ENCODE assay signal across 8 cellular contexts in genomic region chr17:47275245-47275984, GRCh38. TPM values are rescaled to one million over a fixed set of nuclear protein-coding genes. Genes with fewer than 3 reads are reported as not detected.
DNase-seq lines count a peak whose midpoint lies in the region; ATAC-seq, FAIRE-seq and TF ChIP-seq lines count a peak whose summit lies in the region.

No MANE protein-coding gene starts in this region.

- H3K27me3 ChIP-seq in HCT116 (ENCODE audit: insufficient read depth, low read length) (no peaks in the 10 kb centered on the region), K562 (ENCODE audit: control insufficient read depth in 2 of 2, insufficient read depth in 2 of 2, low read length in 2 of 2) (no peaks in the 10 kb centered on the region), smooth muscle cell (ENCODE audit: low read depth) (no peaks in the 10 kb centered on the region)

- CTCF ChIA-PET in HCT116 (lab: Charles Lee): interaction anchor here (0.6 kb wide), 1 partner anchor 43 kb away, joined by 3 read pairs; no protein-coding TSS in a partner anchor
- CTCF ChIA-PET in K562 (lab: Yijun Ruan, JAX; ENCODE audit: low intra/inter-chr PET ratio): no interaction called here

- H3K36me3 ChIP-seq in HCT116 (ENCODE audit: control insufficient read depth in 1 of 2, insufficient read depth in 2 of 2, low read length in 2 of 2) (no peaks in the 10 kb centered on the region), K562 (ENCODE audit: control insufficient read depth, insufficient read depth, low read length) (no peaks in the 10 kb centered on the region), smooth muscle cell (ENCODE audit: low read depth) (no peaks in the 10 kb centered on the region)

- DNase-seq in HCT116 (ENCODE audit: low read depth, low spot score) (no peak), K562 (ENCODE audit: extremely low read depth in 1 of 4, low spot score in 3 of 4) (peak; percentile 71 to 86 (median 78)), iPS-NIHi7 (ENCODE audit: extremely low spot score) (peak; percentile 88), smooth muscle cell (lab: John Stamatoyannopoulos, UW; ENCODE audit: unreplicated experiment) (peak; percentile 21), middle frontal gyrus (ENCODE audit: extremely low spot score, low spot score) (no peak), OCI-M2 (lab: John Stamatoyannopoulos, UW; ENCODE audit: unreplicated experiment) (no peak)

- H3K79me2 ChIP-seq in HCT116 (ENCODE audit: insufficient read depth, low read length) (no peaks in the 10 kb centered on the region), K562 (ENCODE audit: control insufficient read depth, insufficient read depth, low read length) (no peaks in the 10 kb centered on the region), smooth muscle cell (ENCODE audit: low read depth) (no peaks in the 10 kb centered on the region)

- RAD21 ChIA-PET in HCT116 (lab: Charles Lee; ENCODE audit: low non-redundant PET in 1 of 2, low total read pairs in 2 of 2, uncharacterized antibody in 2 of 2, unreplicated experiment in 2 of 2): no interaction called here

- peak overlapping the region; percentile 42 for H3K4me2 ChIP-seq in HCT116 (ENCODE audit: low read length)
- peak overlapping the region; percentile 66 for H3K4me2 ChIP-seq in K562 (ENCODE audit: insufficient read depth, low read length)
- peak overlapping the region; percentile 62 for H3K4me2 ChIP-seq in smooth muscle cell

- TF ChIP-seq POLR2A in HCT116 (IDR thresholded peaks at IDR 0.05; ENCODE audit: borderline replicate concordance, extremely low read depth, insufficient read depth, insufficient read length) (no peak), K562 (conservative IDR thresholded peaks at IDR 0.05) (0 out of 2 replicates have a peak, but pooled peaks have one; percentile 44)

- no peak overlapping the region; the same call in 1 of the 2 replicates for H3K27ac ChIP-seq in HCT116 (ENCODE audit: low read depth, low read length)
- peak overlapping the region; percentile 66 for H3K27ac ChIP-seq in K562 (ENCODE audit: extremely low read depth, low read depth, low read length)
- H3K27ac ChIP-seq in smooth muscle cell (ENCODE audit: low read depth): peak overlapping the region; percentile 93

- intact Hi-C loops in HCT116 (cut with micrococcal nuclease) (no loop called here), K562 (cut with micrococcal nuclease) (no loop called here)

- H3K9me1 ChIP-seq in K562 (ENCODE audit: control insufficient read depth, insufficient read depth, low read length): peaks cover 2% of the 10 kb centered on the region

- BruUV-seq in HCT116 (replicated peaks; lab: Mats Ljungman, UMichigan): no TSS peak
- no TSS peak for BruUV-seq in K562 (replicated peaks; lab: Mats Ljungman, UMichigan)

- TF ChIP-seq CTCF in HCT116 (IDR thresholded peaks at IDR 0.05 in 2 of 3, conservative IDR thresholded peaks at IDR 0.05 in 1 of 3; ENCODE audit: borderline replicate concordance in 1 of 3, insufficient read depth in 1 of 3, low read depth in 2 of 3, low read length in 2 of 3): 0 out of 6 replicates have a peak, but pooled peaks of 1 of the 3 experiments have one; percentile 4
- peak in 2 of 3 experiments; percentile 17 to 19; a peak in 1 of 6 replicates for TF ChIP-seq CTCF in K562 (IDR thresholded peaks at IDR 0.05 in 2 of 3, conservative IDR thresholded peaks at IDR 0.05 in 1 of 3; ENCODE audit: insufficient read depth in 2 of 3, low read depth in 1 of 3, low read length in 3 of 3)
- no peak for TF ChIP-seq CTCF in smooth muscle cell (IDR thresholded peaks at IDR 0.05; ENCODE audit: borderline replicate concordance, insufficient read depth, poor library complexity, severe bottlenecking)

- H2AFZ ChIP-seq in HCT116 (ENCODE audit: low read depth, low read length, poor library complexity, severe bottlenecking) (no peak overlapping the region), K562 (ENCODE audit: low read depth, low read length) (peak overlapping the region; percentile 98), smooth muscle cell (ENCODE audit: low read depth) (no peak overlapping the region)

- no peak overlapping the region for H3K4me3 ChIP-seq in HCT116 (replicated peaks in 1 of 2; ENCODE audit: low read depth in 1 of 2, low read length in 2 of 2)
- H3K4me3 ChIP-seq in K562: no peak overlapping the region
- H3K4me3 ChIP-seq in smooth muscle cell: no peak overlapping the region

- no peak for TF ChIP-seq EP300 in K562 (IDR thresholded peaks at IDR 0.05; ENCODE audit: low read length)

- H4K20me1 ChIP-seq in HCT116 (ENCODE audit: insufficient read depth): no peaks in the 10 kb centered on the region
- no peaks in the 10 kb centered on the region for H4K20me1 ChIP-seq in K562 (replicated peaks; ENCODE audit: control insufficient read depth, insufficient read depth, low read length)
- no peaks in the 10 kb centered on the region for H4K20me1 ChIP-seq in smooth muscle cell (ENCODE audit: low read depth)

- peak; percentile 65 for FAIRE-seq in K562 (lab: Jason Lieb, UNC)

- H3K4me1 ChIP-seq in HCT116 (ENCODE audit: control insufficient read depth in 1 of 2, insufficient read depth in 2 of 2, low read length in 2 of 2) (peaks cover 43 to 48% of the 10 kb centered on the region in 2 experiments), K562 (replicated peaks in 1 of 2; ENCODE audit: control insufficient read depth in 2 of 2, insufficient read depth in 2 of 2, low read length in 2 of 2) (peaks cover 37 to 44% of the 10 kb centered on the region in 2 experiments), smooth muscle cell (ENCODE audit: low read depth) (peaks cover 32% of the 10 kb centered on the region)

- in situ Hi-C loops in K562 (cut with MboI): no loop called here

- ATAC-seq in HCT116 (peak; percentile 58), K562 (peak; percentile 81), HG03342 (IDR thresholded peaks at IDR 0.05; ENCODE audit: unreplicated experiment) (no peak), HG02970 (IDR thresholded peaks at IDR 0.05; ENCODE audit: low FRiP score, unreplicated experiment) (no peak)

- WGBS in K562 (ENCODE audit: insufficient coverage, low coverage, missing lambda C conversion rate): 4% methylated on average over 13 of the region's 13 CpGs
- WGBS in smooth muscle cell (ENCODE audit: low lambda C conversion rate): 5% methylated on average over 13 of the region's 13 CpGs

- no peaks in the 10 kb centered on the region for H3K9me2 ChIP-seq in HCT116 (ENCODE audit: insufficient read depth)

- H3K9ac ChIP-seq in HCT116 (ENCODE audit: low read length) (no peak overlapping the region), K562 (ENCODE audit: insufficient read depth in 1 of 2, low read depth in 2 of 2, low read length in 2 of 2) (peak overlapping the region; percentile 41 to 84), smooth muscle cell (ENCODE audit: low read depth) (peak overlapping the region; percentile 73)

- H3K9me3 ChIP-seq in HCT116 (ENCODE audit: control insufficient read depth in 1 of 2, insufficient read depth in 1 of 2, low read depth in 1 of 2, low read length in 2 of 2): no peaks in the 10 kb centered on the region
- no peaks in the 10 kb centered on the region for H3K9me3 ChIP-seq in K562 (replicated peaks; ENCODE audit: control insufficient read depth, insufficient read depth, low read depth, low read length)
- H3K9me3 ChIP-seq in smooth muscle cell (replicated peaks; ENCODE audit: low read depth): no peaks in the 10 kb centered on the region

- peaks cover 19% of the 10 kb centered on the region for H3F3A ChIP-seq in smooth muscle cell (ENCODE audit: low read depth)

- POLR2A ChIA-PET in HCT116 (lab: Charles Lee): interaction anchor here (1.3 kb wide), 1 partner anchor 26 kb away, joined by 3 read pairs; no protein-coding TSS in a partner anchor
- POLR2A ChIA-PET in K562 (lab: Yijun Ruan, JAX): interaction anchor here (0.6 to 4.9 kb wide), 5 partner anchors 10 to 122 kb away, joined by 3 to 34 read pairs (median 4); no protein-coding TSS in a partner anchor

- TF ChIP-seq RAD21 in HCT116 (IDR thresholded peaks at IDR 0.05; ENCODE audit: low read depth) (0 out of 2 replicates have a peak, but pooled peaks have one; percentile 5), K562 (CRISPR knock-in tag; conservative IDR thresholded peaks at IDR 0.05 in 1 of 2, IDR thresholded peaks at IDR 0.05 in 1 of 2) (0 out of 4 replicates have a peak, but pooled peaks of 1 of the 2 experiments have one; percentile 13)

RNA-seq across cellular contexts. Expression of gene ITGB3, which starts 21.8 kb away (rescaled TPM):
- total RNA-seq in HCT116 (2021; ENCODE audit: unreplicated experiment) (not detected), K562 (2014; rRNA removed) (0.45 and 0.54 TPM in 2 replicates), K562 (2014; rRNA removed; fragmentation: Illumina TruSeq; extraction: Trizol) (0.47 and 0.99 TPM in 2 replicates), K562 (2015; rRNA removed; fragmentation: Illumina TruSeq; extraction: Trizol) (0.30 and 0.62 TPM in 2 replicates), K562 (2021) (0.84 and 0.92 TPM in 2 replicates), smooth muscle cell (5.1 and 7.9 TPM in 2 replicates)
- 0.14 and 0.15 TPM in 2 replicates for polyA plus RNA-seq in HCT116 (2012)
- 3.2 and 6.2 TPM in 2 replicates for total RNA-seq in K562 (2011; cell fraction: chromatin; rRNA removed; ENCODE audit: low replicate concordance)
- total RNA-seq in K562 (2011; cell fraction: nucleolus; rRNA removed): 2.8 and 4.7 TPM in 2 replicates
- 3.4 and 4.4 TPM in 2 replicates for total RNA-seq in K562 (2011; cell fraction: nucleoplasm; rRNA removed)
- polyA plus RNA-seq in K562 (2011; rRNA removed) (1.1 and 2.6 TPM in 2 replicates), K562 (2014; fragmentation: Illumina TruSeq; extraction: Trizol) (0.60 and 0.62 TPM in 2 replicates), K562 (2014; fragmentation: Nextera tagmentation; extraction: Ambion mirVana) (under 1 TPM in 1 of 2 experiments, not detected in 1; 0.08 TPM), K562 (2014; rRNA removed) (0.32 and 0.62 TPM in 2 replicates), smooth muscle cell (3.9 and 5.2 TPM in 2 replicates)
- polyA plus RNA-seq in K562 (2011; cell fraction: cytosol; rRNA removed): 1.0 and 1.9 TPM in 2 replicates
- 0.95 and 3.2 TPM in 2 replicates for polyA plus RNA-seq in K562 (2011; cell fraction: nucleus; rRNA removed)
- 0.73 and 1.0 TPM in 2 replicates for polyA plus RNA-seq in K562 (2012)
- polyA minus RNA-seq in K562 (2011; rRNA and poly(A)+ RNA removed): 1.8 and 6.9 TPM in 2 replicates
- polyA minus RNA-seq in K562 (2011; cell fraction: cytosol; rRNA and poly(A)+ RNA removed): 0.64 and 3.1 TPM in 2 replicates
- 1.2 and 1.6 TPM in 2 replicates for polyA minus RNA-seq in K562 (2011; cell fraction: nucleus; rRNA and poly(A)+ RNA removed)

RNA-seq across cellular contexts. Expression of gene EFCAB13, which starts 48.3 kb away (rescaled TPM):
- total RNA-seq in HCT116 (2021; ENCODE audit: unreplicated experiment) (not detected), K562 (2014; rRNA removed) (1.3 and 3.1 TPM in 2 replicates), K562 (2014; rRNA removed; fragmentation: Illumina TruSeq; extraction: Trizol) (1.3 TPM in 2 replicates), K562 (2015; rRNA removed; fragmentation: Illumina TruSeq; extraction: Trizol) (0.69 and 1.2 TPM in 2 replicates), K562 (2021) (1.0 and 2.6 TPM in 2 replicates), smooth muscle cell (2.0 and 4.6 TPM in 2 replicates)
- polyA plus RNA-seq in HCT116 (2012): 0.10 and 0.17 TPM in 2 replicates
- total RNA-seq in K562 (2011; cell fraction: chromatin; rRNA removed; ENCODE audit: low replicate concordance): 1.8 and 4.2 TPM in 2 replicates
- 0.66 TPM in 1 of 2 replicates, not detected in the other for total RNA-seq in K562 (2011; cell fraction: nucleolus; rRNA removed)
- 1.1 and 2.4 TPM in 2 replicates for total RNA-seq in K562 (2011; cell fraction: nucleoplasm; rRNA removed)
- polyA plus RNA-seq in K562 (2011; rRNA removed) (0.70 and 1.1 TPM in 2 replicates), K562 (2014; fragmentation: Illumina TruSeq; extraction: Trizol) (0.95 and 1.2 TPM in 2 replicates), K562 (2014; fragmentation: Nextera tagmentation; extraction: Ambion mirVana) (under 1 TPM; 0.46 TPM), K562 (2014; rRNA removed) (0.32 and 2.7 TPM in 2 replicates), smooth muscle cell (1.2 and 3.3 TPM in 2 replicates)
- polyA plus RNA-seq in K562 (2011; cell fraction: cytosol; rRNA removed): 0.09 TPM in 1 of 2 replicates, not detected in the other
- polyA plus RNA-seq in K562 (2011; cell fraction: nucleus; rRNA removed): 1.0 and 1.2 TPM in 2 replicates
- polyA plus RNA-seq in K562 (2012): 0.83 and 2.9 TPM in 2 replicates
- 1.6 and 2.1 TPM in 2 replicates for polyA minus RNA-seq in K562 (2011; rRNA and poly(A)+ RNA removed)
- polyA minus RNA-seq in K562 (2011; cell fraction: cytosol; rRNA and poly(A)+ RNA removed): not detected in 2 replicates
- polyA minus RNA-seq in K562 (2011; cell fraction: nucleus; rRNA and poly(A)+ RNA removed): 0.67 and 1.4 TPM in 2 replicates

Comparison
In these comparisons a context has a peak if more than half of its experiments do, and no peak if none do; other contexts are left out.
1. ATAC-seq: peak in HCT116 (single experiment) and K562 (single experiment); none in HG03342 (single experiment) and HG02970 (single experiment).
2. DNase-seq: peak in K562 (4 of 4), iPS-NIHi7 (single experiment) and smooth muscle cell (single experiment); none in HCT116 (single experiment), middle frontal gyrus (single experiment) and OCI-M2 (single experiment).
3. Of the 22 proteins assayed by ChIP-seq in both K562 and HCT116: peak only in K562: EGR1, ELF1, MAX, POLR2A, SRF and ZFX; only in HCT116: none; in both: FOSL1 and JUND; in neither: 11; mixed calls (peak in some experiments, not most) for 3.
4. Peak in every context shown above with its lines, with median percentiles within 50 percentile points of each other: H3K4me2 ChIP-seq.